In the genomic region with DNA sequence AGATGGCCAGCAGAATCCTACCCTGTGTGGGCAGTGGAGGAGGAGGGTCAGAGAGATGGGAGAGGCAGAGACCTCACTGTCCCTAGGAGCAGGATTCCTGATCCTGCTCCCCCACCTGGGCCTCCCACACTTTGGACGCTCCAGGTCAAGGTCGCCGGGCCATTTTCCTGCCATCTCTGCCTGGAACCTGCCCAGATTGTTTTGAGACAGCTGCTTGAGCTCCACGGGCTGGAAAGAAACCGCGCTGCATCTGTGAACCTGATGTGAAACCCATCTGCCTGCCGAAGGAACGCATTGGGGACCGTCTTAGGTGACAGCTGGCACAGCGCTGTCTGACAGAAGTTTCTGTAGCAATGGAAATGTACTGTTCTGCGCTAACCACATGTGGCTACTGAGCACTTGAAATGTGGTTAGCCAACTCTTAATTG, we compare ENCODE assay signal across 1 cellular context.
A peak's percentile ranks its signal among the peaks of the same experiment; 100 is the strongest.
TF ChIP-seq lines count a peak whose summit lies in the region.

No MANE protein-coding gene starts in this region.

TF ChIP-seq in HepG2, 621 proteins besides CTCF, POLR2A, EP300 and RAD21 (continued from another document and continues in another):
- no peak for TF ChIP-seq LCORL (IDR thresholded peaks at IDR 0.05)
- TF ChIP-seq LCORL (CRISPR knock-in tag; IDR thresholded peaks at IDR 0.05): peak; percentile 92
- TF ChIP-seq, protein P1, sequence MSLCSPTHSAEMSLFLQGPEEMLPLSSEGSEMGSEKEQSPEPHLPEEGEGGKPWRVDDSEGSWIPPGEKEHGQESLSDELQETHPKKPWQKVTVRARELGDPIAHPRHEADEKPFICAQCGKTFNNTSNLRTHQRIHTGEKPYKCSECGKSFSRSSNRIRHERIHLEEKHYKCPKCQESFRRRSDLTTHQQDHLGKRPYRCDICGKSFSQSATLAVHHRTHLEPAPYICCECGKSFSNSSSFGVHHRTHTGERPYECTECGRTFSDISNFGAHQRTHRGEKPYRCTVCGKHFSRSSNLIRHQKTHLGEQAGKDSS (CRISPR knock-in tag; IDR thresholded peaks at IDR 0.05; ENCODE audit: borderline replicate concordance, low read depth): peak; percentile 68; the same call in 1 of the 2 replicates
- TF ChIP-seq ZNF614 (CRISPR knock-in tag; IDR thresholded peaks at IDR 0.05; ENCODE audit: borderline replicate concordance): 0 out of 2 replicates have a peak, but pooled peaks have one; percentile 29
- peak; percentile 29; the same call in 1 of the 2 replicates for TF ChIP-seq CREM (IDR thresholded peaks at IDR 0.05)
- TF ChIP-seq CREM (CRISPR knock-in tag; IDR thresholded peaks at IDR 0.05): no peak
- TF ChIP-seq RCOR2 (CRISPR knock-in tag; IDR thresholded peaks at IDR 0.05): peak; percentile 58; the same call in 1 of the 2 replicates
- peak; percentile 95 for TF ChIP-seq RXRA (CRISPR knock-in tag; IDR thresholded peaks at IDR 0.05)
- TF ChIP-seq, protein P2, sequence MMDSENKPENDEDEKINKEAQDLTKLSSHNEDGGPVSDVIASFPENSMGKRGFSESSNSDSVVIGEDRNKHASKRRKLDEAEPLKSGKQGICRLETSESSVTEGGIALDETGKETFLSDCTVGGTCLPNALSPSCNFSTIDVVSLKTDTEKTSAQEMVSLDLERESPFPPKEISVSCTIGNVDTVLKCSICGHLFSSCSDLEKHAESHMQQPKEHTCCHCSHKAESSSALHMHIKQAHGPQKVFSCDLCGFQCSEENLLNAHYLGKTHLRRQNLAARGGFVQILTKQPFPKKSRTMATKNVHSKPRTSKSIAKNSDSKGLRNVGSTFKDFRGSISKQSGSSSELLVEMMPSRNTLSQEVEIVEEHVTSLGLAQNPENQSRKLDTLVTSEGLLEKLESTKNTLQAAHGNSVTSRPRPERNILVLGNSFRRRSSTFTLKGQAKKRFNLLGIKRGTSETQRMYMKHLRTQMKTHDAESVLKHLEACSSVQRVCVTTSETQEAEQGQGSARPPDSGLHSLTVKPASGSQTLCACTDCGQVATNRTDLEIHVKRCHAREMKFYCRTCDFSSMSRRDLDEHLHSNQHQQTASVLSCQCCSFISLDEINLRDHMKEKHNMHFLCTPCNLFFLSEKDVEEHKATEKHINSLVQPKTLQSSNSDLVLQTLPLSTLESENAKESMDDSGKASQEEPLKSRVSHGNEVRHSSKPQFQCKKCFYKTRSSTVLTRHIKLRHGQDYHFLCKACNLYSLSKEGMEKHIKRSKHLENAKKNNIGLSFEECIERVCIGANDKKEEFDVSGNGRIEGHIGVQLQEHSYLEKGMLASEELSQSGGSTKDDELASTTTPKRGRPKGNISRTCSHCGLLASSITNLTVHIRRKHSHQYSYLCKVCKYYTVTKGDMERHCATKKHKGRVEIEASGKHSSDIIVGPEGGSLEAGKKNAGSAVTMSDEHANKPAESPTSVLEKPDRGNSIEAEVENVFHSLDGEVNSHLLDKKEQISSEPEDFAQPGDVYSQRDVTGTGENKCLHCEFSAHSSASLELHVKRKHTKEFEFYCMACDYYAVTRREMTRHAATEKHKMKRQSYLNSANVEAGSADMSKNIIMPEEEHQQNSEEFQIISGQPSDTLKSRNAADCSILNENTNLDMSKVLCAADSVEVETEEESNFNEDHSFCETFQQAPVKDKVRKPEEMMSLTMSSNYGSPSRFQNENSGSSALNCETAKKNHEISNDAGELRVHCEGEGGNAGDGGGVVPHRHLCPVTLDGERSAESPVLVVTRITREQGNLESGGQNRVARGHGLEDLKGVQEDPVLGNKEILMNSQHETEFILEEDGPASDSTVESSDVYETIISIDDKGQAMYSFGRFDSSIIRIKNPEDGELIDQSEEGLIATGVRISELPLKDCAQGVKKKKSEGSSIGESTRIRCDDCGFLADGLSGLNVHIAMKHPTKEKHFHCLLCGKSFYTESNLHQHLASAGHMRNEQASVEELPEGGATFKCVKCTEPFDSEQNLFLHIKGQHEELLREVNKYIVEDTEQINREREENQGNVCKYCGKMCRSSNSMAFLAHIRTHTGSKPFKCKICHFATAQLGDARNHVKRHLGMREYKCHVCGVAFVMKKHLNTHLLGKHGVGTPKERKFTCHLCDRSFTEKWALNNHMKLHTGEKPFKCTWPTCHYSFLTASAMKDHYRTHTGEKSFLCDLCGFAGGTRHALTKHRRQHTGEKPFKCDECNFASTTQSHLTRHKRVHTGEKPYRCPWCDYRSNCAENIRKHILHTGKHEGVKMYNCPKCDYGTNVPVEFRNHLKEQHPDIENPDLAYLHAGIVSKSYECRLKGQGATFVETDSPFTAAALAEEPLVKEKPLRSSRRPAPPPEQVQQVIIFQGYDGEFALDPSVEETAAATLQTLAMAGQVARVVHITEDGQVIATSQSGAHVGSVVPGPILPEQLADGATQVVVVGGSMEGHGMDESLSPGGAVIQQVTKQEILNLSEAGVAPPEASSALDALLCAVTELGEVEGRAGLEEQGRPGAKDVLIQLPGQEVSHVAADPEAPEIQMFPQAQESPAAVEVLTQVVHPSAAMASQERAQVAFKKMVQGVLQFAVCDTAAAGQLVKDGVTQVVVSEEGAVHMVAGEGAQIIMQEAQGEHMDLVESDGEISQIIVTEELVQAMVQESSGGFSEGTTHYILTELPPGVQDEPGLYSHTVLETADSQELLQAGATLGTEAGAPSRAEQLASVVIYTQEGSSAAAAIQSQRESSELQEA (CRISPR knock-in tag; IDR thresholded peaks at IDR 0.05; ENCODE audit: not compliant biosample characterization): peak; percentile 24
- TF ChIP-seq POGZ (CRISPR knock-in tag; IDR thresholded peaks at IDR 0.05): peak; percentile 93
- TF ChIP-seq, protein P3, sequence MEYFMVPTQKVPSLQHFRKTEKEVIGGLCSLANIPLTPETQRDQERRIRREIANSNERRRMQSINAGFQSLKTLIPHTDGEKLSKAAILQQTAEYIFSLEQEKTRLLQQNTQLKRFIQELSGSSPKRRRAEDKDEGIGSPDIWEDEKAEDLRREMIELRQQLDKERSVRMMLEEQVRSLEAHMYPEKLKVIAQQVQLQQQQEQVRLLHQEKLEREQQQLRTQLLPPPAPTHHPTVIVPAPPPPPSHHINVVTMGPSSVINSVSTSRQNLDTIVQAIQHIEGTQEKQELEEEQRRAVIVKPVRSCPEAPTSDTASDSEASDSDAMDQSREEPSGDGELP (IDR thresholded peaks at IDR 0.05; ENCODE audit: borderline replicate concordance, low read depth): peak; percentile 82; the same call in 1 of the 2 replicates
- TF ChIP-seq JUN (CRISPR knock-in tag; IDR thresholded peaks at IDR 0.05): 0 out of 2 replicates have a peak, but pooled peaks have one; percentile 54
- no peak for TF ChIP-seq SALL2 (CRISPR knock-in tag; IDR thresholded peaks at IDR 0.05)
- TF ChIP-seq MAZ (IDR thresholded peaks at IDR 0.05; ENCODE audit: borderline replicate concordance, low read depth, low read length): no peak
- no peak; the same call in 1 of the 2 replicates for TF ChIP-seq MAZ (CRISPR knock-in tag; IDR thresholded peaks at IDR 0.05; ENCODE audit: low read depth)
- TF ChIP-seq, protein P4, sequence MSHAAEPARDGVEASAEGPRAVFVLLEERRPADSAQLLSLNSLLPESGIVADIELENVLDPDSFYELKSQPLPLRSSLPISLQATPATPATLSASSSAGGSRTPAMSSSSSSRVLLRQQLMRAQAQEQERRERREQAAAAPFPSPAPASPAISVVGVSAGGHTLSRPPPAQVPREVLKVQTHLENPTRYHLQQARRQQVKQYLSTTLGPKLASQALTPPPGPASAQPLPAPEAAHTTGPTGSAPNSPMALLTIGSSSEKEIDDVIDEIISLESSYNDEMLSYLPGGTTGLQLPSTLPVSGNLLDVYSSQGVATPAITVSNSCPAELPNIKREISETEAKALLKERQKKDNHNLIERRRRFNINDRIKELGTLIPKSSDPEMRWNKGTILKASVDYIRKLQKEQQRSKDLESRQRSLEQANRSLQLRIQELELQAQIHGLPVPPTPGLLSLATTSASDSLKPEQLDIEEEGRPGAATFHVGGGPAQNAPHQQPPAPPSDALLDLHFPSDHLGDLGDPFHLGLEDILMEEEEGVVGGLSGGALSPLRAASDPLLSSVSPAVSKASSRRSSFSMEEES (CRISPR knock-in tag; IDR thresholded peaks at IDR 0.05): peak; percentile 48; the same call in 1 of the 2 replicates
- no peak for TF ChIP-seq U2AF1 (optimal IDR thresholded peaks at IDR 0.05; ENCODE audit: low read depth, low read length)
- TF ChIP-seq KLF16 (CRISPR knock-in tag; IDR thresholded peaks at IDR 0.05): peak in 1 of 2 experiments; percentile 24; a peak in 1 of 4 replicates
- TF ChIP-seq, protein P5, sequence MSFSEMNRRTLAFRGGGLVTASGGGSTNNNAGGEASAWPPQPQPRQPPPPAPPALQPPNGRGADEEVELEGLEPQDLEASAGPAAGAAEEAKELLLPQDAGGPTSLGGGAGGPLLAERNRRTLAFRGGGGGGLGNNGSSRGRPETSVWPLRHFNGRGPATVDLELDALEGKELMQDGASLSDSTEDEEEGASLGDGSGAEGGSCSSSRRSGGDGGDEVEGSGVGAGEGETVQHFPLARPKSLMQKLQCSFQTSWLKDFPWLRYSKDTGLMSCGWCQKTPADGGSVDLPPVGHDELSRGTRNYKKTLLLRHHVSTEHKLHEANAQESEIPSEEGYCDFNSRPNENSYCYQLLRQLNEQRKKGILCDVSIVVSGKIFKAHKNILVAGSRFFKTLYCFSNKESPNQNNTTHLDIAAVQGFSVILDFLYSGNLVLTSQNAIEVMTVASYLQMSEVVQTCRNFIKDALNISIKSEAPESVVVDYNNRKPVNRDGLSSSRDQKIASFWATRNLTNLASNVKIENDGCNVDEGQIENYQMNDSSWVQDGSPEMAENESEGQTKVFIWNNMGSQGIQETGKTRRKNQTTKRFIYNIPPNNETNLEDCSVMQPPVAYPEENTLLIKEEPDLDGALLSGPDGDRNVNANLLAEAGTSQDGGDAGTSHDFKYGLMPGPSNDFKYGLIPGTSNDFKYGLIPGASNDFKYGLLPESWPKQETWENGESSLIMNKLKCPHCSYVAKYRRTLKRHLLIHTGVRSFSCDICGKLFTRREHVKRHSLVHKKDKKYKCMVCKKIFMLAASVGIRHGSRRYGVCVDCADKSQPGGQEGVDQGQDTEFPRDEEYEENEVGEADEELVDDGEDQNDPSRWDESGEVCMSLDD (CRISPR knock-in tag; IDR thresholded peaks at IDR 0.05; ENCODE audit: borderline replicate concordance): no peak
- peak; percentile 44; the same call in 1 of the 2 replicates for TF ChIP-seq ZFY (CRISPR knock-in tag; IDR thresholded peaks at IDR 0.05)
- TF ChIP-seq ARHGAP35 (CRISPR knock-in tag; IDR thresholded peaks at IDR 0.05; ENCODE audit: borderline replicate concordance): no peak
- peak; percentile 79 for TF ChIP-seq IRF2 (CRISPR knock-in tag; IDR thresholded peaks at IDR 0.05)
- TF ChIP-seq ZFP62 (CRISPR knock-in tag; IDR thresholded peaks at IDR 0.05): no peak
- TF ChIP-seq ZFP90 (CRISPR knock-in tag; IDR thresholded peaks at IDR 0.05; ENCODE audit: borderline replicate concordance): 0 out of 2 replicates have a peak, but pooled peaks have one; percentile 27
- TF ChIP-seq, protein P6, sequence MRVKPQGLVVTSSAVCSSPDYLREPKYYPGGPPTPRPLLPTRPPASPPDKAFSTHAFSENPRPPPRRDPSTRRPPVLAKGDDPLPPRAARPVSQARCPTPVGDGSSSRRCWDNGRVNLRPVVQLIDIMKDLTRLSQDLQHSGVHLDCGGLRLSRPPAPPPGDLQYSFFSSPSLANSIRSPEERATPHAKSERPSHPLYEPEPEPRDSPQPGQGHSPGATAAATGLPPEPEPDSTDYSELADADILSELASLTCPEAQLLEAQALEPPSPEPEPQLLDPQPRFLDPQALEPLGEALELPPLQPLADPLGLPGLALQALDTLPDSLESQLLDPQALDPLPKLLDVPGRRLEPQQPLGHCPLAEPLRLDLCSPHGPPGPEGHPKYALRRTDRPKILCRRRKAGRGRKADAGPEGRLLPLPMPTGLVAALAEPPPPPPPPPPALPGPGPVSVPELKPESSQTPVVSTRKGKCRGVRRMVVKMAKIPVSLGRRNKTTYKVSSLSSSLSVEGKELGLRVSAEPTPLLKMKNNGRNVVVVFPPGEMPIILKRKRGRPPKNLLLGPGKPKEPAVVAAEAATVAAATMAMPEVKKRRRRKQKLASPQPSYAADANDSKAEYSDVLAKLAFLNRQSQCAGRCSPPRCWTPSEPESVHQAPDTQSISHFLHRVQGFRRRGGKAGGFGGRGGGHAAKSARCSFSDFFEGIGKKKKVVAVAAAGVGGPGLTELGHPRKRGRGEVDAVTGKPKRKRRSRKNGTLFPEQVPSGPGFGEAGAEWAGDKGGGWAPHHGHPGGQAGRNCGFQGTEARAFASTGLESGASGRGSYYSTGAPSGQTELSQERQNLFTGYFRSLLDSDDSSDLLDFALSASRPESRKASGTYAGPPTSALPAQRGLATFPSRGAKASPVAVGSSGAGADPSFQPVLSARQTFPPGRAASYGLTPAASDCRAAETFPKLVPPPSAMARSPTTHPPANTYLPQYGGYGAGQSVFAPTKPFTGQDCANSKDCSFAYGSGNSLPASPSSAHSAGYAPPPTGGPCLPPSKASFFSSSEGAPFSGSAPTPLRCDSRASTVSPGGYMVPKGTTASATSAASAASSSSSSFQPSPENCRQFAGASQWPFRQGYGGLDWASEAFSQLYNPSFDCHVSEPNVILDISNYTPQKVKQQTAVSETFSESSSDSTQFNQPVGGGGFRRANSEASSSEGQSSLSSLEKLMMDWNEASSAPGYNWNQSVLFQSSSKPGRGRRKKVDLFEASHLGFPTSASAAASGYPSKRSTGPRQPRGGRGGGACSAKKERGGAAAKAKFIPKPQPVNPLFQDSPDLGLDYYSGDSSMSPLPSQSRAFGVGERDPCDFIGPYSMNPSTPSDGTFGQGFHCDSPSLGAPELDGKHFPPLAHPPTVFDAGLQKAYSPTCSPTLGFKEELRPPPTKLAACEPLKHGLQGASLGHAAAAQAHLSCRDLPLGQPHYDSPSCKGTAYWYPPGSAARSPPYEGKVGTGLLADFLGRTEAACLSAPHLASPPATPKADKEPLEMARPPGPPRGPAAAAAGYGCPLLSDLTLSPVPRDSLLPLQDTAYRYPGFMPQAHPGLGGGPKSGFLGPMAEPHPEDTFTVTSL (CRISPR knock-in tag; IDR thresholded peaks at IDR 0.05; ENCODE audit: borderline replicate concordance): peak; percentile 80
- TF ChIP-seq ZNF652 (CRISPR knock-in tag; IDR thresholded peaks at IDR 0.05; ENCODE audit: borderline replicate concordance, low read depth): 0 out of 2 replicates have a peak, but pooled peaks have one; percentile 16
